ENCODE assay signal across 16 cellular contexts in genomic region chr10:97307441-97307840, GRCh38.
"Had no signal": no experiment of that assay in that cellular context is flagged by ENCODE, and none has a peak within 500 bp of the region (broad histone marks: within the 10 kb centered on the region; RNA-seq: fewer than 3 reads in every experiment).

No MANE protein-coding gene starts in this region.

- H3K36me3 ChIP-seq: cardiac muscle cell, heart left ventricle had no signal

- H3K4me3 ChIP-seq: cardiac muscle cell, coronary artery, heart left ventricle had no signal

- DNase-seq: activated CD8-positive, alpha-beta memory T cell treated with anti-CD3 and anti-CD28 coated beads, Interleukin-2, amount 50 U/mL, for 4 hours; activated CD8-positive, alpha-beta T cell treated with anti-CD3 and anti-CD28 coated beads for 36 hours; activated gamma-delta T cell treated with Interleukin-2 at 50 U/mL for 16 hours; activated naive CD8-positive, alpha-beta T cell treated with anti-CD3 and anti-CD28 coated beads for 36 hours; activated T-cell treated with anti-CD3 and anti-CD28 coated beads, Interleukin-2, amount 50 U/mL, for 72 hours; effector CD4-positive, alpha-beta T cell; heart left ventricle; stimulated activated CD4-positive, alpha-beta T cell treated with anti-CD3 and anti-CD28 coated beads, Interleukin-4, amount 100 ng/mL, for 1 hour; stimulated activated CD8-positive, alpha-beta memory T cell treated with anti-CD3 and anti-CD28 coated beads, Interleukin-4, amount 100 ng/mL, for 48 hours had no signal

- FAIRE-seq: astrocyte, endothelial cell of umbilical vein, frontal cortex, urothelium cell line had no signal

- H3K27me3 ChIP-seq: cardiac muscle cell, heart left ventricle had no signal

- ATAC-seq: activated CD8-positive, alpha-beta T cell treated with anti-CD3 and anti-CD28 coated beads for 36 hours; activated T-cell treated with anti-CD3 and anti-CD28 coated beads, Interleukin-2, amount 50 U/mL, for 72 hours; heart left ventricle; natural killer cell treated with Interleukin-12 subunit alpha and Interleukin-12 subunit beta and Interleukin-15 and Interleukin-18, amount 100 ng/mL, for 72 hours had no signal

- H3K27ac ChIP-seq: cardiac muscle cell, heart left ventricle had no signal

- H3K9me3 ChIP-seq: heart left ventricle had no signal
